Comparison of ENCODE assay signal across 18 cellular contexts in the genomic region with DNA sequence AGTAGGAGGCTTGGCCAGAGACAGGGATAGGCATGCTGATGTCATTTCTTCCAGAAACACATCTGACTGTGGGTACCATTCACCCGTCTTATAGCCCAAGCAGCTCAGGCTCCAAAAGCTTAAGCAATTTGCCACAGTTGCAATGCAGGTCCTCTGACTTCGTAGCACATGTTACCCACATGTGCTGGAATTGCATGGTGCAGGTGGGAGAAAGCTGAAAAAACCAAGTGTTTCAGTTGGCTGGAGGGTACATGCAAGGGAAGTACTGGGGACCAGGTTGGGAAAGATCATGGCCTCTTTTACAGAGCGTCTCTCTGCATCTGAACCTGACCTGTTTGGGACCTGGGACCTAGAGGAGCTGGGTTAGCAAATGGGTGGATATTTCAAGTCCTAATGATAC.
"Had no signal": no experiment of that assay in that cellular context is flagged by ENCODE, and none has a peak within 500 bp of the region (broad histone marks: within the 10 kb centered on the region; RNA-seq: fewer than 3 reads in every experiment).

No MANE protein-coding gene starts in this region.

- H3K27me3 ChIP-seq: adrenal gland, esophagus muscularis mucosa, left lung, stomach, testis, upper lobe of left lung had no signal

- H3K9me3 Mint-ChIP-seq: activated naive CD4-positive, alpha-beta T cell treated with anti-CD3 and anti-CD28 coated beads, Interleukin-2, amount 10 ng/mL, durations not matched to agents 7 days and 5 days; activated T-helper 2 cell treated with anti-CD3 and anti-CD28 coated beads, Interferon-gamma antibody, Interleukin-2, Interleukin-4, amounts not matched to agents 10 μg/mL and 5 μg/mL and 100 μg/mL, durations not matched to agents 14 hours and 24 hours and 36 hours; nephron progenitor cell had no signal

- H3K4me1 ChIP-seq: adrenal gland, testis had no signal

- FAIRE-seq: colon, keratinocyte, small intestine had no signal

- H3K27ac ChIP-seq: adrenal gland, esophagus muscularis mucosa, left lung, stomach, testis, upper lobe of left lung had no signal

- H3K27me3 Mint-ChIP-seq: activated naive CD4-positive, alpha-beta T cell treated with anti-CD3 and anti-CD28 coated beads, Interleukin-2, amount 10 ng/mL, durations not matched to agents 7 days and 5 days had no signal

- H3K27ac Mint-ChIP-seq: activated T-helper 2 cell treated with anti-CD3 and anti-CD28 coated beads, Interferon-gamma antibody, Interleukin-2, Interleukin-4, amounts not matched to agents 10 μg/mL and 5 μg/mL and 100 μg/mL, durations not matched to agents 14 hours and 24 hours and 36 hours; nephron progenitor cell; progenitor cell of endocrine pancreas had no signal

- H3K9me3 ChIP-seq: adrenal gland, esophagus muscularis mucosa, left lung, mucosa of descending colon, stomach, testis, upper lobe of left lung had no signal

- H3K36me3 ChIP-seq: adrenal gland, esophagus muscularis mucosa, left lung, stomach, upper lobe of left lung had no signal

- ATAC-seq: left lung, mucosa of descending colon, right cardiac atrium had no signal

- H3K4me3 ChIP-seq: adrenal gland, esophagus muscularis mucosa, left lung, mucosa of descending colon, stomach, testis, upper lobe of left lung had no signal

- DNase-seq: activated CD4-positive, alpha-beta T cell treated with anti-CD3 and anti-CD28 coated beads, Interleukin-2, amount 50 U/mL, for 48 hours; activated naive CD4-positive, alpha-beta T cell treated with anti-CD3 and anti-CD28 coated beads, Interleukin-2, amount 10 ng/mL, durations not matched to agents 7 days and 5 days; adrenal gland; left lung; mucosa of descending colon; nephron progenitor cell; occipital lobe; right cardiac atrium; small intestine; stomach; T-helper 1 cell; testis; upper lobe of left lung had no signal

- H3K4me3 Mint-ChIP-seq: activated naive CD4-positive, alpha-beta T cell treated with anti-CD3 and anti-CD28 coated beads, Interleukin-2, amount 10 ng/mL, durations not matched to agents 7 days and 5 days; nephron progenitor cell had no signal
